Comparison of ENCODE assay signal across 8 cellular contexts in genomic region chr11:118251858-118252652, GRCh38.
A peak's percentile ranks its signal among the peaks of the same experiment; 100 is the strongest.
DNase-seq lines count a peak whose midpoint lies in the region; TF ChIP-seq lines count a peak whose summit lies in the region.

Gene MPZL3, minus strand, starts transcription at chr11:118252365. Its CDS starts 71 bp downstream, at chr11:118252294.

- peak within 1 kb of the TSS; percentile 95 for H3K4me3 Mint-ChIP-seq in activated naive CD4-positive, alpha-beta T cell treated with anti-CD3 and anti-CD28 coated beads, Interleukin-2, amount 50 U/mL, for 24 hours

- H3K9ac ChIP-seq in SK-N-MC (ENCODE audit: insufficient read length) (peak within 1 kb of the TSS; percentile 75), subcutaneous abdominal adipose tissue (ENCODE audit: low read length in 5 of 5) (peak within 1 kb of the TSS in 4 of 5 donors; percentile 3 to 74 (median 42))

- no peaks in the 10 kb centered on the region for H3K27me3 Mint-ChIP-seq in activated naive CD4-positive, alpha-beta T cell treated with anti-CD3 and anti-CD28 coated beads, Interleukin-2, amount 50 U/mL, for 24 hours

- H3K36me3 Mint-ChIP-seq in activated naive CD4-positive, alpha-beta T cell treated with anti-CD3 and anti-CD28 coated beads, Interleukin-2, amount 50 U/mL, for 24 hours = peaks cover 27% of the 10 kb centered on the region

- no peaks in the 10 kb centered on the region for H3K9me3 ChIP-seq in SK-N-MC (ENCODE audit: low read depth, low read length)
- H3K9me3 ChIP-seq in neutrophil = no peaks in the 10 kb centered on the region
- no peaks in the 10 kb centered on the region for H3K9me3 ChIP-seq in subcutaneous abdominal adipose tissue (ENCODE audit: control insufficient read depth in 5 of 5, low read length in 5 of 5)

- peak within 1 kb of the TSS; percentile 77 for H3K27ac ChIP-seq in SK-N-MC
- H3K27ac ChIP-seq in neutrophil = peak within 1 kb of the TSS; percentile 91
- no peak within 1 kb of the TSS for H3K27ac ChIP-seq in subcutaneous abdominal adipose tissue (ENCODE audit: low read depth, low read length)

- H3K4me3 ChIP-seq in SK-N-MC (peak within 1 kb of the TSS; percentile 88), neutrophil (ENCODE audit: low read depth in 1 of 2, low read length in 1 of 2) (peak within 1 kb of the TSS; percentile 71 to 87), subcutaneous abdominal adipose tissue (ENCODE audit: low read depth in 1 of 5, low read length in 5 of 5) (peak within 1 kb of the TSS; percentile 69 to 99 (median 90))

- H3K9me3 Mint-ChIP-seq in activated naive CD4-positive, alpha-beta T cell treated with anti-CD3 and anti-CD28 coated beads, Interleukin-2, amount 50 U/mL, for 24 hours = peaks cover 5% of the 10 kb centered on the region

- peak within 1 kb of the TSS; percentile 99 for H3K27ac Mint-ChIP-seq in activated naive CD4-positive, alpha-beta T cell treated with anti-CD3 and anti-CD28 coated beads, Interleukin-2, amount 50 U/mL, for 24 hours

- TF ChIP-seq CTCF in neutrophil (IDR thresholded peaks at IDR 0.05) = no peak

- H3K4me1 ChIP-seq in neutrophil (ENCODE audit: control insufficient read depth in 1 of 2, insufficient read depth in 1 of 2, low read depth in 1 of 2, low read length in 1 of 2) (peaks cover 44 to 49% of the 10 kb centered on the region in 2 experiments), subcutaneous abdominal adipose tissue (ENCODE audit: control insufficient read depth in 5 of 5, insufficient read depth in 5 of 5, low read length in 5 of 5) (peaks cover 0 to 10% (median 6%) of the 10 kb centered on the region in 5 donors)

- DNase-seq in DMS53 (lab: John Stamatoyannopoulos, UW) (peak; percentile 100), HCEC 1CT (peak; percentile 9), NCI-H1048 (lab: John Stamatoyannopoulos, UW) (peak; percentile 65), SK-N-MC (ENCODE audit: low read depth, low spot score) (peak; percentile 56), globus pallidus (ENCODE audit: low spot score) (peak; percentile 50)

- no peaks in the 10 kb centered on the region for H3K36me3 ChIP-seq in SK-N-MC (ENCODE audit: insufficient read depth, low read length)
- peaks cover 6% of the 10 kb centered on the region for H3K36me3 ChIP-seq in neutrophil
- no peaks in the 10 kb centered on the region for H3K36me3 ChIP-seq in subcutaneous abdominal adipose tissue (ENCODE audit: control insufficient read depth in 5 of 5, insufficient read depth in 5 of 5, low read length in 5 of 5)

- H3K4me1 Mint-ChIP-seq in activated naive CD4-positive, alpha-beta T cell treated with anti-CD3 and anti-CD28 coated beads, Interleukin-2, amount 50 U/mL, for 24 hours = peaks cover 48% of the 10 kb centered on the region

- H3K27me3 ChIP-seq in neutrophil = no peaks in the 10 kb centered on the region
- peaks cover 0 to 3% (median 0%) of the 10 kb centered on the region in 5 donors for H3K27me3 ChIP-seq in subcutaneous abdominal adipose tissue (ENCODE audit: control insufficient read depth in 5 of 5, insufficient read depth in 4 of 5, low read length in 5 of 5)

Comparison
In these comparisons a context has a peak if more than half of its experiments do, and no peak if none do; other contexts are left out.
1. DNase-seq: peak in every context shown above with its lines; median percentile 100 in DMS53; 65 in NCI-H1048; 56 in SK-N-MC; 50 in globus pallidus; 9 in HCEC 1CT.